ENCODE assay signal across 1 cellular context in genomic region chr19:617551-618246, GRCh38.
TF ChIP-seq lines count a peak whose summit lies in the region.

No MANE protein-coding gene starts in this region.

TF ChIP-seq in GM12878, 131 proteins besides CTCF, POLR2A, EP300 and RAD21:
- TF ChIP-seq USF1 (IDR thresholded peaks at IDR 0.05; ENCODE audit: borderline replicate concordance, extremely low read length, insufficient read depth, low read depth, low read length) (no peak), MEF2B (IDR thresholded peaks at IDR 0.05; ENCODE audit: partially characterized antibody, poor library complexity, severe bottlenecking) (no peak), CEBPZ (IDR thresholded peaks at IDR 0.05; ENCODE audit: low read depth, low read length) (no peak), POLR2AphosphoS5 (IDR thresholded peaks at IDR 0.05; ENCODE audit: low read length) (no peak), IRF5 (IDR thresholded peaks at IDR 0.05; ENCODE audit: borderline replicate concordance) (no peak), HDGF (IDR thresholded peaks at IDR 0.05) (no peak), KLF5 (IDR thresholded peaks at IDR 0.05; ENCODE audit: partially characterized antibody) (no peak), TCF3 (IDR thresholded peaks at IDR 0.05; ENCODE audit: borderline replicate concordance, insufficient read depth, low read depth, low read length) (no peak), SREBF2 (IDR thresholded peaks at IDR 0.05; ENCODE audit: low read length) (no peak), POLR2AphosphoS2 (IDR thresholded peaks at IDR 0.05; ENCODE audit: low read depth, low read length) (no peak), SMARCA5 (IDR thresholded peaks at IDR 0.05) (no peak), GATAD2B (conservative IDR thresholded peaks at IDR 0.05; ENCODE audit: low read depth) (no peak)
- TF ChIP-seq, protein P1, sequence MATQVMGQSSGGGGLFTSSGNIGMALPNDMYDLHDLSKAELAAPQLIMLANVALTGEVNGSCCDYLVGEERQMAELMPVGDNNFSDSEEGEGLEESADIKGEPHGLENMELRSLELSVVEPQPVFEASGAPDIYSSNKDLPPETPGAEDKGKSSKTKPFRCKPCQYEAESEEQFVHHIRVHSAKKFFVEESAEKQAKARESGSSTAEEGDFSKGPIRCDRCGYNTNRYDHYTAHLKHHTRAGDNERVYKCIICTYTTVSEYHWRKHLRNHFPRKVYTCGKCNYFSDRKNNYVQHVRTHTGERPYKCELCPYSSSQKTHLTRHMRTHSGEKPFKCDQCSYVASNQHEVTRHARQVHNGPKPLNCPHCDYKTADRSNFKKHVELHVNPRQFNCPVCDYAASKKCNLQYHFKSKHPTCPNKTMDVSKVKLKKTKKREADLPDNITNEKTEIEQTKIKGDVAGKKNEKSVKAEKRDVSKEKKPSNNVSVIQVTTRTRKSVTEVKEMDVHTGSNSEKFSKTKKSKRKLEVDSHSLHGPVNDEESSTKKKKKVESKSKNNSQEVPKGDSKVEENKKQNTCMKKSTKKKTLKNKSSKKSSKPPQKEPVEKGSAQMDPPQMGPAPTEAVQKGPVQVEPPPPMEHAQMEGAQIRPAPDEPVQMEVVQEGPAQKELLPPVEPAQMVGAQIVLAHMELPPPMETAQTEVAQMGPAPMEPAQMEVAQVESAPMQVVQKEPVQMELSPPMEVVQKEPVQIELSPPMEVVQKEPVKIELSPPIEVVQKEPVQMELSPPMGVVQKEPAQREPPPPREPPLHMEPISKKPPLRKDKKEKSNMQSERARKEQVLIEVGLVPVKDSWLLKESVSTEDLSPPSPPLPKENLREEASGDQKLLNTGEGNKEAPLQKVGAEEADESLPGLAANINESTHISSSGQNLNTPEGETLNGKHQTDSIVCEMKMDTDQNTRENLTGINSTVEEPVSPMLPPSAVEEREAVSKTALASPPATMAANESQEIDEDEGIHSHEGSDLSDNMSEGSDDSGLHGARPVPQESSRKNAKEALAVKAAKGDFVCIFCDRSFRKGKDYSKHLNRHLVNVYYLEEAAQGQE (IDR thresholded peaks at IDR 0.05; ENCODE audit: low read depth, low read length), result no peak
